ENCODE assay signal across 39 cellular contexts in the genomic region with DNA sequence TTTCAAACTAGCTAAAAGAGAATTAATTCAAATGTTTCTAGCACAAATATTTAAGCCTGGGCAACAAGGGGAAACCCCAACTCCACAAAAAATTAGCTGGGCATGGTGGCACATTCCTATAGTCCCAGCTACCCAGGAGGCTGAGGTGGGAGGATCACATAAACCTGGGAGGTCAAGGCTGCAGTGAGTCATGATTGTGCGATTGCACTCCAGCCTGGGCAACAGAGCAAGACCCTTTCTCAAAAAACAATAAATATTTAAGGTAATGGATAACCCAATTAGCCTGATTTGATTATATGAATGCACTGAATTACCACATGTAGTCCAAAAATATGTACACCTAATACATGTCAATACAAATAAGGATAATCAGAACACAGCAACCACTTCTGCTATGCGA. TPM values are rescaled to one million over a fixed set of nuclear protein-coding genes. Genes with fewer than 3 reads are reported as not detected.
"Had no signal": no experiment of that assay in that cellular context is flagged by ENCODE, and none has a peak within 500 bp of the region (broad histone marks: within the 10 kb centered on the region; RNA-seq: fewer than 3 reads in every experiment).

No MANE protein-coding gene starts in this region.

- H3K27me3 ChIP-seq: ascending aorta, cardiac muscle cell had no signal

- H3K4me3 ChIP-seq: ascending aorta, cardiac muscle cell had no signal

- DNase-seq: activated CD4-positive, alpha-beta memory T cell treated with anti-CD3 and anti-CD28 coated beads, Interleukin-2, amount 10 ng/mL, durations not matched to agents 7 days and 5 days; activated CD4-positive, alpha-beta T cell treated with anti-CD3 and anti-CD28 coated beads for 1 hour; activated CD4-positive, alpha-beta T cell treated with anti-CD3 and anti-CD28 coated beads for 36 hours; activated CD4-positive, alpha-beta T cell treated with anti-CD3 and anti-CD28 coated beads for 48 hours; activated CD4-positive, alpha-beta T cell treated with anti-CD3 and anti-CD28 coated beads, Interleukin-2, amount 10 ng/mL, durations not matched to agents 7 days and 5 days; activated CD4-positive, alpha-beta T cell treated with anti-CD3 and anti-CD28 coated beads, Interleukin-2, amount 50 U/mL, for 48 hours; activated CD4-positive, CD25-positive, alpha-beta regulatory T cell; activated CD8-positive, alpha-beta memory T cell treated with anti-CD3 and anti-CD28 coated beads for 24 hours; activated CD8-positive, alpha-beta memory T cell treated with anti-CD3 and anti-CD28 coated beads, Interleukin-2, amount 10 ng/mL, durations not matched to agents 7 days and 5 days; activated CD8-positive, alpha-beta memory T cell treated with anti-CD3 and anti-CD28 coated beads, Interleukin-2, amount 50 U/mL, for 48 hours; activated CD8-positive, alpha-beta T cell treated with anti-CD3 and anti-CD28 coated beads, Interleukin-2, amount 10 ng/mL, durations not matched to agents 7 days and 5 days; activated effector memory CD4-positive, alpha-beta T cell treated with Interleukin-2 at 50 U/mL for 16 hours; activated gamma-delta T cell; activated naive CD4-positive, alpha-beta T cell treated with anti-CD3 and anti-CD28 coated beads, Interleukin-2, amount 10 ng/mL, durations not matched to agents 7 days and 5 days; activated naive CD4-positive, alpha-beta T cell treated with Interleukin-2 at 50 U/mL for 16 hours; activated naive CD8-positive, alpha-beta T cell treated with anti-CD3 and anti-CD28 coated beads, Interleukin-2, amount 10 ng/mL, durations not matched to agents 7 days and 5 days; activated naive CD8-positive, alpha-beta T cell treated with anti-CD3 and anti-CD28 coated beads, Interleukin-2, amount 50 U/mL, for 24 hours; activated T-cell treated with anti-CD3 and anti-CD28 coated beads, Interleukin-2, amount 50 U/mL, for 24 hours; activated T-cell treated with anti-CD3 and anti-CD28 coated beads, Interleukin-2, amount 50 U/mL, for 48 hours; amygdala; anterior cingulate cortex; caudate nucleus; cerebellar nuclear complex; T-helper 1 cell; T-helper 2 cell; T-helper 9 cell had no signal

- H3K4me1 ChIP-seq: ascending aorta had no signal

- H3K27me3 Mint-ChIP-seq: activated CD4-positive, alpha-beta memory T cell treated with anti-CD3 and anti-CD28 coated beads, Interleukin-2, amount 10 ng/mL, durations not matched to agents 7 days and 5 days; activated CD4-positive, alpha-beta T cell treated with anti-CD3 and anti-CD28 coated beads for 36 hours; activated CD4-positive, alpha-beta T cell treated with anti-CD3 and anti-CD28 coated beads, Interleukin-2, amount 10 ng/mL, durations not matched to agents 7 days and 5 days; activated CD8-positive, alpha-beta memory T cell treated with anti-CD3 and anti-CD28 coated beads, Interleukin-2, amount 10 ng/mL, durations not matched to agents 7 days and 5 days; activated naive CD4-positive, alpha-beta T cell treated with anti-CD3 and anti-CD28 coated beads, Interleukin-2, amount 10 ng/mL, durations not matched to agents 7 days and 5 days; activated naive CD4-positive, alpha-beta T cell treated with anti-CD3 and anti-CD28 coated beads, Interleukin-2, amount 50 U/mL, for 24 hours; activated naive CD8-positive, alpha-beta T cell; activated naive CD8-positive, alpha-beta T cell treated with anti-CD3 and anti-CD28 coated beads, Interleukin-2, amount 10 ng/mL, durations not matched to agents 7 days and 5 days; activated naive CD8-positive, alpha-beta T cell treated with anti-CD3 and anti-CD28 coated beads, Interleukin-2, amount 50 U/mL, for 24 hours; activated T-cell treated with anti-CD3 and anti-CD28 coated beads, Interleukin-2, amount 50 U/mL, for 24 hours; brain; central memory CD8-positive, alpha-beta T cell had no signal

- H3K9me3 Mint-ChIP-seq: activated naive CD4-positive, alpha-beta T cell treated with anti-CD3 and anti-CD28 coated beads, Interleukin-2, amount 10 ng/mL, durations not matched to agents 7 days and 5 days; activated naive CD4-positive, alpha-beta T cell treated with anti-CD3 and anti-CD28 coated beads, Interleukin-2, amount 50 U/mL, for 24 hours; activated naive CD8-positive, alpha-beta T cell treated with anti-CD3 and anti-CD28 coated beads, Interleukin-2, amount 50 U/mL, for 24 hours; central memory CD8-positive, alpha-beta T cell had no signal

- H3K4me3 Mint-ChIP-seq: activated CD4-positive, alpha-beta memory T cell treated with anti-CD3 and anti-CD28 coated beads, Interleukin-2, amount 10 ng/mL, durations not matched to agents 7 days and 5 days; activated CD4-positive, alpha-beta T cell treated with anti-CD3 and anti-CD28 coated beads for 36 hours; activated CD4-positive, alpha-beta T cell treated with anti-CD3 and anti-CD28 coated beads, Interleukin-2, amount 10 ng/mL, durations not matched to agents 7 days and 5 days; activated CD8-positive, alpha-beta memory T cell treated with anti-CD3 and anti-CD28 coated beads, Interleukin-2, amount 10 ng/mL, durations not matched to agents 7 days and 5 days; activated CD8-positive, alpha-beta T cell treated with anti-CD3 and anti-CD28 coated beads, Interleukin-2, amount 10 ng/mL, durations not matched to agents 7 days and 5 days; activated naive CD4-positive, alpha-beta T cell treated with anti-CD3 and anti-CD28 coated beads, Interleukin-2, amount 10 ng/mL, durations not matched to agents 7 days and 5 days; activated naive CD4-positive, alpha-beta T cell treated with anti-CD3 and anti-CD28 coated beads, Interleukin-2, amount 50 U/mL, for 24 hours; activated naive CD8-positive, alpha-beta T cell; activated naive CD8-positive, alpha-beta T cell treated with anti-CD3 and anti-CD28 coated beads, Interleukin-2, amount 10 ng/mL, durations not matched to agents 7 days and 5 days; activated naive CD8-positive, alpha-beta T cell treated with anti-CD3 and anti-CD28 coated beads, Interleukin-2, amount 50 U/mL, for 24 hours; activated T-cell treated with anti-CD3 and anti-CD28 coated beads, Interleukin-2, amount 50 U/mL, for 24 hours; brain; central memory CD8-positive, alpha-beta T cell; T-helper 1 cell treated with Interleukin-12 subunit alpha and Interleukin-12 subunit beta and Interleukin-4 antibody, amounts not matched to agents 30 μg/mL and 1 μg/mL, for 36 hours; T-helper 2 cell treated with Interferon-gamma antibody and Interleukin-4, amounts not matched to agents 5 μg/mL and 100 μg/mL, for 36 hours had no signal

- H3K27ac Mint-ChIP-seq: activated CD4-positive, alpha-beta memory T cell treated with anti-CD3 and anti-CD28 coated beads, Interleukin-2, amount 10 ng/mL, durations not matched to agents 7 days and 5 days; activated CD4-positive, alpha-beta T cell treated with anti-CD3 and anti-CD28 coated beads for 36 hours; activated CD4-positive, alpha-beta T cell treated with anti-CD3 and anti-CD28 coated beads, Interleukin-2, amount 10 ng/mL, durations not matched to agents 7 days and 5 days; activated CD8-positive, alpha-beta memory T cell treated with anti-CD3 and anti-CD28 coated beads, Interleukin-2, amount 10 ng/mL, durations not matched to agents 7 days and 5 days; activated CD8-positive, alpha-beta T cell treated with anti-CD3 and anti-CD28 coated beads, Interleukin-2, amount 10 ng/mL, durations not matched to agents 7 days and 5 days; activated naive CD4-positive, alpha-beta T cell treated with anti-CD3 and anti-CD28 coated beads, Interleukin-2, amount 10 ng/mL, durations not matched to agents 7 days and 5 days; activated naive CD4-positive, alpha-beta T cell treated with anti-CD3 and anti-CD28 coated beads, Interleukin-2, amount 50 U/mL, for 24 hours; activated naive CD8-positive, alpha-beta T cell; activated naive CD8-positive, alpha-beta T cell treated with anti-CD3 and anti-CD28 coated beads, Interleukin-2, amount 10 ng/mL, durations not matched to agents 7 days and 5 days; activated naive CD8-positive, alpha-beta T cell treated with anti-CD3 and anti-CD28 coated beads, Interleukin-2, amount 50 U/mL, for 24 hours; activated T-cell treated with anti-CD3 and anti-CD28 coated beads, Interleukin-2, amount 50 U/mL, for 24 hours; activated T-helper 2 cell treated with anti-CD3 and anti-CD28 coated beads, Interferon-gamma antibody, Interleukin-2, Interleukin-4, amounts not matched to agents 10 μg/mL and 5 μg/mL and 100 μg/mL, durations not matched to agents 14 hours and 24 hours and 36 hours; brain; T-helper 1 cell treated with Interleukin-12 subunit alpha and Interleukin-12 subunit beta and Interleukin-4 antibody, amounts not matched to agents 30 μg/mL and 1 μg/mL, for 36 hours; T-helper 2 cell treated with Interferon-gamma antibody and Interleukin-4, amounts not matched to agents 5 μg/mL and 100 μg/mL, for 36 hours had no signal

- H3K27ac ChIP-seq: ascending aorta, cardiac muscle cell, VCaP had no signal

- H3K9me3 ChIP-seq: ascending aorta had no signal

- ATAC-seq: activated CD4-positive, alpha-beta T cell treated with anti-CD3 and anti-CD28 coated beads for 36 hours; activated CD4-positive, CD25-positive, alpha-beta regulatory T cell treated with anti-CD3 and anti-CD28 coated beads, Interleukin-2, amount 50 U/mL, for 24 hours; activated CD8-positive, alpha-beta memory T cell treated with anti-CD3 and anti-CD28 coated beads, Interleukin-2, amount 10 ng/mL, durations not matched to agents 7 days and 5 days; activated CD8-positive, alpha-beta T cell treated with anti-CD3 and anti-CD28 coated beads, Interleukin-2, amount 10 ng/mL, durations not matched to agents 7 days and 5 days; activated naive CD8-positive, alpha-beta T cell treated with anti-CD3 and anti-CD28 coated beads, Interleukin-2, amount 50 U/mL, for 24 hours had no signal

RNA-seq across cellular contexts. Expression of gene ODAPH, which starts 56.0 kb away (rescaled TPM):
- total RNA-seq: activated CD4-positive, alpha-beta T cell treated with anti-CD3 and anti-CD28 coated beads for 36 hours; activated CD8-positive, alpha-beta T cell treated with anti-CD3 and anti-CD28 coated beads, Interleukin-2, amount 10 ng/mL, durations not matched to agents 7 days and 5 days; activated T-helper 2 cell treated with anti-CD3 and anti-CD28 coated beads, Interferon-gamma antibody, Interleukin-2, Interleukin-4, amounts not matched to agents 10 μg/mL and 5 μg/mL and 100 μg/mL, durations not matched to agents 14 hours and 24 hours and 36 hours; ascending aorta; bronchial epithelial cell had no signal
- polyA plus RNA-seq: adipose tissue had no signal
